12 cellular contexts compared by ENCODE assay signal in the genomic region with DNA sequence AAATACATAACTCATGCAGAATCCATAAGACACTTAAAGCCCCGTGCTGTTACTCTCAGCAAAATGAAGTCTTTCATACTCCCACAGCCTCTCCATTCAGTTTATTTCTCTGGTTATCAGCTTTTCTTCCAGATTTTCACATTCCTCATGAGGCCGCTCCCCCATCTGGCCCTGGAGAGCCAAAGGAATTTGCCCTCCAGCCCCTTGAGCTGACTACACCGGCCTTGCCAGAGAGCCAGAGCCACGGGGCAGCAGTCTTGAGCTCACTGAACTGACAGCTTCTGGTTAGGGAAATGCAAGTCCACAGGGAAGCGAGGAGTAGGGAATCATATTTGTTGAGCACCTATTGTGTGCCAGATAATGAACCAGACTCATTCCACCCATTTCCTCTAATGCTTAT.
DNase-seq lines count a peak whose midpoint lies in the region; ATAC-seq, FAIRE-seq and TF ChIP-seq lines count a peak whose summit lies in the region.
"Had no signal": no experiment of that assay in that cellular context is flagged by ENCODE, and none has a peak within 500 bp of the region (broad histone marks: within the 10 kb centered on the region; RNA-seq: fewer than 3 reads in every experiment).

No MANE protein-coding gene starts in this region.

- no peak overlapping the region for H3K4me2 ChIP-seq in HepG2 (ENCODE audit: low read depth, low read length)

- DNase-seq in HepG2 (ENCODE audit: low spot score) (no peak), cerebellum (ENCODE audit: low spot score) (peak; percentile 30), kidney tubule cell (ENCODE audit: low spot score) (peak; percentile 31), UCSD-AML1 (lab: John Stamatoyannopoulos, UW; ENCODE audit: unreplicated experiment) (no peak), tibial artery (no peak)
- DNase-seq: NCI-H1105 treated with DMSO at 0.1 percent for 48 hours, Peyer's patch had no signal

- H2AFZ ChIP-seq in HepG2 (ENCODE audit: low read length), result no peak overlapping the region

- H3K4me3 ChIP-seq in liver (ENCODE audit: low read depth in 1 of 3, low read length in 3 of 3) (no peak overlapping the region), HepG2 (replicated peaks in 1 of 3; ENCODE audit: insufficient read depth in 1 of 3, low read depth in 2 of 3, low read length in 3 of 3) (no peak overlapping the region), gastroesophageal sphincter (no peak overlapping the region), tibial artery (no peak overlapping the region)
- H3K4me3 ChIP-seq: esophagus muscularis mucosa, Peyer's patch had no signal

- H4K20me1 ChIP-seq in HepG2 (ENCODE audit: insufficient read depth, low read length), result no peaks in the 10 kb centered on the region

- no peaks in the 10 kb centered on the region for H3K79me2 ChIP-seq in HepG2 (ENCODE audit: insufficient read depth, low read length)

- no peak overlapping the region for H3K9ac ChIP-seq in liver (ENCODE audit: low read depth in 1 of 2, low read length in 2 of 2)
- no peak overlapping the region for H3K9ac ChIP-seq in HepG2 (ENCODE audit: insufficient read depth, low read depth, low read length)

- no peak for TF ChIP-seq EP300 in HepG2 (IDR thresholded peaks at IDR 0.05; ENCODE audit: low read depth in 2 of 2, low read length in 2 of 2)
- TF ChIP-seq EP300 in HepG2 (CRISPR knock-in tag; IDR thresholded peaks at IDR 0.05; ENCODE audit: borderline replicate concordance), result no peak
- no peak for TF ChIP-seq EP300 in gastroesophageal sphincter (IDR thresholded peaks at IDR 0.05)

- CTCF ChIA-PET in HepG2 (lab: Yijun Ruan, JAX; ENCODE audit: low intra/inter-chr PET ratio, low total read pairs), result no interaction called here

- TF ChIP-seq CTCF in liver (IDR thresholded peaks at IDR 0.05; ENCODE audit: low read depth, low read length, missing input control) (no peak), HepG2 (CRISPR knock-in tag; IDR thresholded peaks at IDR 0.05) (no peak), gastroesophageal sphincter (IDR thresholded peaks at IDR 0.05) (no peak), tibial artery (IDR thresholded peaks at IDR 0.05) (no peak)

- peaks cover 0 to 5% (median 0%) of the 10 kb centered on the region in 4 donors for H3K27me3 ChIP-seq in liver (ENCODE audit: control insufficient read depth in 4 of 4, insufficient read depth in 4 of 4, low read length in 3 of 4)
- H3K27me3 ChIP-seq in HepG2 (ENCODE audit: control insufficient read depth in 1 of 2, insufficient read depth in 2 of 2, low read length in 2 of 2), result peaks cover 0 to 23% of the 10 kb centered on the region in 2 experiments; a peak in 4 of 5 replicates
- peaks cover 53% of the 10 kb centered on the region for H3K27me3 ChIP-seq in gastroesophageal sphincter
- no peaks in the 10 kb centered on the region for H3K27me3 ChIP-seq in tibial artery
- H3K27me3 ChIP-seq: Peyer's patch had no signal

- H3K36me3 ChIP-seq in liver (ENCODE audit: control insufficient read depth in 4 of 4, insufficient read depth in 3 of 4, low read depth in 1 of 4, low read length in 3 of 4), result no peaks in the 10 kb centered on the region
- H3K36me3 ChIP-seq in HepG2 (replicated peaks in 1 of 2; ENCODE audit: control insufficient read depth in 1 of 2, insufficient read depth in 2 of 2, low read length in 2 of 2), result no peaks in the 10 kb centered on the region
- H3K36me3 ChIP-seq in gastroesophageal sphincter, result no peaks in the 10 kb centered on the region
- no peaks in the 10 kb centered on the region for H3K36me3 ChIP-seq in tibial artery
- H3K36me3 ChIP-seq: esophagus muscularis mucosa, Peyer's patch had no signal

- ATAC-seq in HepG2, result no peak
- no peak for ATAC-seq in gastroesophageal sphincter
- ATAC-seq in HG03039 (IDR thresholded peaks at IDR 0.05; ENCODE audit: unreplicated experiment), result no peak
- ATAC-seq: activated naive CD4-positive, alpha-beta T cell treated with anti-CD3 and anti-CD28 coated beads, Interleukin-2, amount 50 U/mL, for 72 hours had no signal

- in situ Hi-C loops in HepG2 (cut with HindIII; ENCODE audit: extremely low pct_ligation_motif_present, low pct_unique_long_range_greater_than_20kb), result loop anchor here (10.0 kb wide), 1 partner anchor 909 kb away; a partner anchor contains a TSS

- TF ChIP-seq POLR2A in HepG2 (IDR thresholded peaks at IDR 0.05; ENCODE audit: insufficient read depth in 1 of 2, low read depth in 2 of 2, low read length in 2 of 2) (no peak), gastroesophageal sphincter (IDR thresholded peaks at IDR 0.05) (no peak)

- POLR2A ChIA-PET in HepG2 (lab: Yijun Ruan, JAX), result no interaction called here

- peaks cover 0 to 6% (median 0%) of the 10 kb centered on the region in 4 donors for H3K4me1 ChIP-seq in liver (ENCODE audit: control insufficient read depth in 4 of 4, insufficient read depth in 4 of 4, low read length in 3 of 4)
- 0 out of 2 replicates have a peak, but pooled peaks cover 8% of the 10 kb centered on the region for H3K4me1 ChIP-seq in HepG2 (ENCODE audit: insufficient read depth, low read length)
- peaks cover 0 to 6% (median 0%) of the 10 kb centered on the region in 3 donors for H3K4me1 ChIP-seq in gastroesophageal sphincter
- H3K4me1 ChIP-seq in tibial artery, result peaks cover 0 to 20% (median 7%) of the 10 kb centered on the region in 4 donors
- H3K4me1 ChIP-seq: Peyer's patch had no signal

- no peak for FAIRE-seq in HepG2 (lab: Jason Lieb, UNC)

- TF ChIP-seq RAD21 in liver (IDR thresholded peaks at IDR 0.05) (no peak), HepG2 (CRISPR knock-in tag; IDR thresholded peaks at IDR 0.05) (no peak)

- BruUV-seq in HepG2 (replicated peaks; lab: Mats Ljungman, UMichigan), result no TSS peak

- 48% methylated on average over 5 of the region's 5 CpGs for WGBS in liver
- WGBS in HepG2 (ENCODE audit: low lambda C conversion rate), result 2% methylated on average over 5 of the region's 5 CpGs
- WGBS in gastroesophageal sphincter (ENCODE audit: low coverage in 1 of 2), 2 donors, result 34 to 38% methylated on average over 2 to 5 of the region's 5 CpGs

- no peaks in the 10 kb centered on the region for H3K9me3 ChIP-seq in liver (ENCODE audit: control insufficient read depth in 4 of 4, low read length in 3 of 4)
- H3K9me3 ChIP-seq in HepG2 (ENCODE audit: low read length), result no peaks in the 10 kb centered on the region
- no peaks in the 10 kb centered on the region for H3K9me3 ChIP-seq in gastroesophageal sphincter
- H3K9me3 ChIP-seq in tibial artery, result no peaks in the 10 kb centered on the region
- H3K9me3 ChIP-seq: esophagus muscularis mucosa, Peyer's patch had no signal

- intact Hi-C loops in HepG2 (cut with micrococcal nuclease; ENCODE audit: unreplicated experiment), result no loop called here
- intact Hi-C loops in tibial artery (cut with DNase I; ENCODE audit: low total_unique reads), result no loop called here

- H3K27ac ChIP-seq in liver (ENCODE audit: low read depth in 1 of 2, low read length in 2 of 2), result no peak overlapping the region
- H3K27ac ChIP-seq in HepG2 (ENCODE audit: extremely low read length, insufficient read depth, low read length), result no peak overlapping the region
- no peak overlapping the region for H3K27ac ChIP-seq in gastroesophageal sphincter
- no peak overlapping the region for H3K27ac ChIP-seq in tibial artery
- H3K27ac ChIP-seq: esophagus muscularis mucosa, Peyer's patch had no signal

TF ChIP-seq in liver, 16 proteins besides CTCF, POLR2A, EP300 and RAD21:
- peak; percentile 72 for TF ChIP-seq NR2F2 (IDR thresholded peaks at IDR 0.05)
- no peak for TF ChIP-seq SP1 (IDR thresholded peaks at IDR 0.05)
- TF ChIP-seq RXRA (IDR thresholded peaks at IDR 0.05), result peak; percentile 51 to 57

TF ChIP-seq in HepG2, 621 proteins besides CTCF, POLR2A, EP300 and RAD21:
- TF ChIP-seq, protein P1, sequence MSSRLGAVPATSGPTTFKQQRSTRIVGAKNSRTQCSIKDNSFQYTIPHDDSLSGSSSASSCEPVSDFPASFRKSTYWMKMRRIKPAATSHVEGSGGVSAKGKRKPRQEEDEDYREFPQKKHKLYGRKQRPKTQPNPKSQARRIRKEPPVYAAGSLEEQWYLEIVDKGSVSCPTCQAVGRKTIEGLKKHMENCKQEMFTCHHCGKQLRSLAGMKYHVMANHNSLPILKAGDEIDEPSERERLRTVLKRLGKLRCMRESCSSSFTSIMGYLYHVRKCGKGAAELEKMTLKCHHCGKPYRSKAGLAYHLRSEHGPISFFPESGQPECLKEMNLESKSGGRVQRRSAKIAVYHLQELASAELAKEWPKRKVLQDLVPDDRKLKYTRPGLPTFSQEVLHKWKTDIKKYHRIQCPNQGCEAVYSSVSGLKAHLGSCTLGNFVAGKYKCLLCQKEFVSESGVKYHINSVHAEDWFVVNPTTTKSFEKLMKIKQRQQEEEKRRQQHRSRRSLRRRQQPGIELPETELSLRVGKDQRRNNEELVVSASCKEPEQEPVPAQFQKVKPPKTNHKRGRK (CRISPR knock-in tag; IDR thresholded peaks at IDR 0.05), result no peak
- TF ChIP-seq, protein P2, sequence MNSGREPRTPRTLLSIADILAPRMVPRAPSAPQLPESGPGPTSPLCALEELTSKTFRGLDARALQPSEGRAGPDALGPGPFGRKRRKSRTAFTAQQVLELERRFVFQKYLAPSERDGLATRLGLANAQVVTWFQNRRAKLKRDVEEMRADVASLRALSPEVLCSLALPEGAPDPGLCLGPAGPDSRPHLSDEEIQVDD (CRISPR knock-in tag; IDR thresholded peaks at IDR 0.05; ENCODE audit: borderline replicate concordance), result no peak
- TF ChIP-seq ZNF263 (CRISPR knock-in tag; IDR thresholded peaks at IDR 0.05) (no peak), HNRNPL (IDR thresholded peaks at IDR 0.05; ENCODE audit: low read depth, low read length) (no peak), CEBPB (IDR thresholded peaks at IDR 0.05; ENCODE audit: borderline replicate concordance, low read depth, low read length) (no peak), HNRNPLL (IDR thresholded peaks at IDR 0.05; ENCODE audit: low read depth, low read length, poor library complexity, severe bottlenecking) (no peak), ZKSCAN1 (IDR thresholded peaks at IDR 0.05; ENCODE audit: low read length) (no peak), FOXC1 (CRISPR knock-in tag; IDR thresholded peaks at IDR 0.05; ENCODE audit: borderline replicate concordance) (no peak), MTF2 (CRISPR knock-in tag; IDR thresholded peaks at IDR 0.05; ENCODE audit: borderline replicate concordance) (no peak)

Comparison
In these comparisons a context has a peak if more than half of its experiments do, and no peak if none do; other contexts are left out.
1. DNase-seq: peak in cerebellum (single experiment) and kidney tubule cell (single experiment); none in HepG2 (single experiment), UCSD-AML1 (single experiment) and tibial artery (0 of 2).